Comparison of ENCODE assay signal across 23 cellular contexts in the genomic region with DNA sequence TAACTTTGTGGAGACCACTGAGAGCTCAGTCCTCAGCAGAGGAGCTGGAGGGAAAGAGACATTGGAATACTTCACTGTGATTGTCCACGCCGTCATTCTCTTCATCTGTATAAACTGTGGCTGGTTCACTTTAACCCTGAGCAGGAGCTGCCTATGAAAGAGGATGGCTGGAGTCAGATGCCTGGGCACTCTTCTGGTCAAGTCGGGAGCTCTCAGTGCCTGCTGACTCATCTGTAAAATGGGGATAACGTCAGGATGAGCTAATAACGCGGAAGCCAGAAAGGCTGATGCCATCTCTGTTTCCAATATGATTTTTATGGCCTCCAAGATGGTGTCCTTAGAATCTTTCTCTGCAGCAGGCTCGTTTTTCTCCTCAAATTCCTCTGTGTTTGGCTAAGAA. TPM values are rescaled to one million over a fixed set of nuclear protein-coding genes. Genes with fewer than 3 reads are reported as not detected.
DNase-seq lines count a peak whose midpoint lies in the region; ATAC-seq, FAIRE-seq and TF ChIP-seq lines count a peak whose summit lies in the region.
"Had no signal": no experiment of that assay in that cellular context is flagged by ENCODE, and none has a peak within 500 bp of the region (broad histone marks: within the 10 kb centered on the region; RNA-seq: fewer than 3 reads in every experiment).

No MANE protein-coding gene starts in this region.

- peak overlapping the region; percentile 61 for H3K14ac ChIP-seq in IMR-90 (replicated peaks; ENCODE audit: low read depth, low read length)
- no peak overlapping the region for H3K14ac ChIP-seq in H1 (ENCODE audit: insufficient read length)

- no peak overlapping the region for H2BK12ac ChIP-seq in H1 (ENCODE audit: low read depth, low read length)

- no peak for TF ChIP-seq EP300 in H1 (IDR thresholded peaks at IDR 0.05; ENCODE audit: borderline replicate concordance in 1 of 2, low read depth in 2 of 2, low read length in 2 of 2)

- H2BK15ac ChIP-seq in IMR-90 (ENCODE audit: low read depth, low read length), result peak overlapping the region; percentile 24; the same call in 1 of the 3 replicates
- no peak overlapping the region for H2BK15ac ChIP-seq in H1 (ENCODE audit: low read length)

- TF ChIP-seq RAD21 in IMR-90 (IDR thresholded peaks at IDR 0.05; ENCODE audit: low read length) (no peak), H1 (IDR thresholded peaks at IDR 0.05 in 1 of 2, conservative IDR thresholded peaks at IDR 0.05 in 1 of 2; ENCODE audit: low read depth in 2 of 2, low read length in 2 of 2) (no peak)

- H2AK9ac ChIP-seq in IMR-90 (replicated peaks; ENCODE audit: low read depth, low read length, poor library complexity), result no peak overlapping the region

- no peak for FAIRE-seq in H1 (lab: Jason Lieb, UNC)
- FAIRE-seq: GM12878, GM19239, H54, HTR-8/SVneo, RCC 7860 had no signal

- H4K8ac ChIP-seq in IMR-90 (ENCODE audit: low read depth in 2 of 2, low read length in 2 of 2) (peak overlapping the region; percentile 37 to 79), H1 (ENCODE audit: extremely low read depth, insufficient read depth, low read length) (no peak overlapping the region)

- TF ChIP-seq POLR2A in IMR-90 (IDR thresholded peaks at IDR 0.05; ENCODE audit: low read depth, low read length) (no peak), H1 (IDR thresholded peaks at IDR 0.05; ENCODE audit: control extremely low read depth in 1 of 2, low read depth in 2 of 2, low read length in 2 of 2) (no peak)

- H3K4me3 ChIP-seq in IMR-90 (ENCODE audit: insufficient read depth, low read depth, low read length), result no peak overlapping the region
- no peak overlapping the region for H3K4me3 ChIP-seq in H1 (ENCODE audit: extremely low read depth in 1 of 4, insufficient read depth in 2 of 4, low read depth in 3 of 4, low read length in 4 of 4)
- H3K4me3 ChIP-seq in osteoblast (ENCODE audit: insufficient read depth, low read length), result no peak overlapping the region
- H3K4me3 ChIP-seq: GM12878, MG63 had no signal

- peak overlapping the region; percentile 66 for H3K23ac ChIP-seq in IMR-90 (ENCODE audit: low read depth, low read length)
- no peak overlapping the region for H3K23ac ChIP-seq in H1 (ENCODE audit: insufficient read length)

- no peaks in the 10 kb centered on the region for H3K27me3 ChIP-seq in IMR-90 (ENCODE audit: control insufficient read depth, insufficient read depth, low read length)
- no peaks in the 10 kb centered on the region for H3K27me3 ChIP-seq in H1 (replicated peaks in 1 of 4; ENCODE audit: control insufficient read depth in 3 of 4, extremely low read depth in 1 of 4, insufficient read depth in 3 of 4, low read length in 3 of 4)
- no peaks in the 10 kb centered on the region for H3K27me3 ChIP-seq in osteoblast (ENCODE audit: insufficient read depth, low read length)
- H3K27me3 ChIP-seq: MG63 had no signal

- DNase-seq in AG20443 (ENCODE audit: low spot score) (peak; percentile 38), IMR-90 (no peak), H1 (ENCODE audit: low read depth in 1 of 2, low spot score in 2 of 2) (no peak), osteoblast (ENCODE audit: insufficient read length, low spot score, missing footprints) (peak; percentile 89), activated gamma-delta T cell treated with Interleukin-2 at 50 U/mL for 16 hours (no peak)
- DNase-seq in activated CD8-positive, alpha-beta memory T cell treated with anti-CD3 and anti-CD28 coated beads for 24 hours, result no peak
- DNase-seq: 8988T; Caco-2; CD4-positive, alpha-beta T cell; Kasumi-1; MG63; NCI-H1092; NCI-H2081; NCI-H446 treated with DMSO at 0.1 percent for 48 hours; SHP77 had no signal

- H3K9me3 ChIP-seq in IMR-90 (ENCODE audit: control insufficient read depth, insufficient read depth, low read length) (no peaks in the 10 kb centered on the region), H1 (ENCODE audit: insufficient read depth in 2 of 2, low read depth in 1 of 2, low read length in 1 of 2) (no peaks in the 10 kb centered on the region), osteoblast (ENCODE audit: low read depth, low read length) (no peaks in the 10 kb centered on the region)
- H3K9me3 ChIP-seq: Caco-2, MG63 had no signal

- no peak for ATAC-seq in IMR-90 (ENCODE audit: low read depth)
- ATAC-seq in HG03439 (IDR thresholded peaks at IDR 0.05; ENCODE audit: unreplicated experiment), result no peak
- no peak for ATAC-seq in GM18870 (IDR thresholded peaks at IDR 0.05; ENCODE audit: unreplicated experiment)
- ATAC-seq: GM12878, SK-N-SH treated with all-trans-retinoic acid at 6 μM for 48 hours had no signal

- peak overlapping the region; percentile 61 for H2BK5ac ChIP-seq in IMR-90 (ENCODE audit: low read depth, low read length, poor library complexity, severe bottlenecking)
- H2BK5ac ChIP-seq in H1 (ENCODE audit: low read depth, low read length), result no peak overlapping the region

- H3K27ac ChIP-seq in IMR-90 (ENCODE audit: insufficient read depth, low read length) (peak overlapping the region; percentile 26; the same call in 1 of the 2 replicates), H1 (ENCODE audit: low read depth, low read length) (no peak overlapping the region), osteoblast (ENCODE audit: low read depth, low read length) (no peak overlapping the region)

- POLR2A ChIA-PET in IMR-90 (lab: Charles Lee; ENCODE audit: unreplicated experiment) (interaction anchor here (1.6 kb wide), 1 partner anchor 9 kb away, joined by 6 read pairs; no protein-coding TSS in a partner anchor), H1 (lab: Charles Lee; ENCODE audit: partially characterized antibody) (no interaction called here)

- H2BK120ac ChIP-seq in IMR-90 (ENCODE audit: low read depth, low read length) (peak overlapping the region; percentile 81), H1 (replicated peaks; ENCODE audit: low read depth, low read length) (no peak overlapping the region)

- peak overlapping the region; percentile 63; the same call in 1 of the 2 replicates for H2AK5ac ChIP-seq in IMR-90 (ENCODE audit: low read depth, low read length)
- H2AK5ac ChIP-seq in H1 (ENCODE audit: low read depth, low read length), result no peak overlapping the region

- H2AFZ ChIP-seq in IMR-90 (replicated peaks; ENCODE audit: low read length, poor library complexity) (no peak overlapping the region), H1 (ENCODE audit: low read length) (peak overlapping the region; percentile 53; the same call in 1 of the 2 replicates), osteoblast (ENCODE audit: low read length) (peak overlapping the region; percentile 41)

- CTCF ChIA-PET in IMR-90 (lab: Yijun Ruan, JAX), result no interaction called here
- CTCF ChIA-PET in H1 (lab: Charles Lee; ENCODE audit: partially characterized antibody), result no interaction called here

- H3K4me1 ChIP-seq in IMR-90 (ENCODE audit: control insufficient read depth, insufficient read depth, low read length) (peaks cover 22% of the 10 kb centered on the region), H1 (replicated peaks in 1 of 4; ENCODE audit: control insufficient read depth in 3 of 4, insufficient read depth in 4 of 4, low read length in 3 of 4) (no peaks in the 10 kb centered on the region; a peak in 1 of 7 replicates), osteoblast (ENCODE audit: insufficient read depth, low read length) (peaks cover 8% of the 10 kb centered on the region)
- H3K4me1 ChIP-seq: Caco-2 had no signal

- H4K20me1 ChIP-seq in IMR-90 (ENCODE audit: insufficient read depth, low read length) (no peaks in the 10 kb centered on the region), H1 (replicated peaks in 1 of 2; ENCODE audit: control insufficient read depth in 1 of 2, insufficient read depth in 2 of 2, low read length in 2 of 2) (no peaks in the 10 kb centered on the region), osteoblast (ENCODE audit: insufficient read depth, low read length) (no peaks in the 10 kb centered on the region)

- H3K36me3 ChIP-seq in IMR-90 (ENCODE audit: control insufficient read depth, insufficient read depth, low read length), result no peaks in the 10 kb centered on the region
- H3K36me3 ChIP-seq in H1 (ENCODE audit: control insufficient read depth in 2 of 4, insufficient read depth in 4 of 4, low read length in 3 of 4), result no peaks in the 10 kb centered on the region
- H3K36me3 ChIP-seq in osteoblast (ENCODE audit: insufficient read depth, low read length), result no peaks in the 10 kb centered on the region

- TF ChIP-seq CTCF in IMR-90 (conservative IDR thresholded peaks at IDR 0.05; ENCODE audit: low read depth, low read length) (no peak), H1 (IDR thresholded peaks at IDR 0.05; ENCODE audit: control extremely low read depth in 1 of 3, insufficient read depth in 1 of 3, low read depth in 1 of 3, low read length in 3 of 3) (no peak), osteoblast (IDR thresholded peaks at IDR 0.05; ENCODE audit: extremely low read depth, low read depth, low read length) (no peak)

- H3K23me2 ChIP-seq in H1 (ENCODE audit: low read depth, low read length), result no peaks in the 10 kb centered on the region

- in situ Hi-C loops in IMR-90 (cut with MboI; ENCODE audit: low sequenced_read_pairs), result no loop called here

- H4K5ac ChIP-seq in IMR-90 (ENCODE audit: low read depth, low read length), result peak overlapping the region; percentile 62; the same call in 1 of the 2 replicates
- no peak overlapping the region for H4K5ac ChIP-seq in H1 (ENCODE audit: insufficient read length, low read depth, low read length)

- H3K9ac ChIP-seq in IMR-90 (ENCODE audit: low read depth, low read length) (no peak overlapping the region), H1 (replicated peaks in 1 of 4; ENCODE audit: extremely low read depth in 1 of 4, low read depth in 3 of 4, low read length in 3 of 4) (no peak overlapping the region)

- H3K4me2 ChIP-seq in IMR-90 (ENCODE audit: low read depth, low read length), result no peak overlapping the region
- no peak overlapping the region for H3K4me2 ChIP-seq in H1 (ENCODE audit: insufficient read depth in 1 of 2, low read depth in 2 of 2, low read length in 2 of 2)
- no peak overlapping the region for H3K4me2 ChIP-seq in osteoblast (ENCODE audit: insufficient read depth, low read length)

- intact Hi-C loops in IMR-90 (cut with micrococcal nuclease), result no loop called here

- H3K56ac ChIP-seq in IMR-90 (ENCODE audit: extremely low read depth, insufficient read depth, low read length), result peak overlapping the region; percentile 34; the same call in 1 of the 2 replicates
- H3K56ac ChIP-seq in H1 (replicated peaks; ENCODE audit: insufficient read length, low read depth, low read length), result no peak overlapping the region

- H3K79me1 ChIP-seq in IMR-90 (ENCODE audit: low read depth in 1 of 2, low read length in 2 of 2) (no peaks in the 10 kb centered on the region), H1 (ENCODE audit: low read depth, low read length) (no peaks in the 10 kb centered on the region)

- WGBS in IMR-90 (ENCODE audit: extremely low coverage in 2 of 2, insufficient read length in 1 of 2), 2 experiments, result 82% methylated on average over 5 of the region's 7 CpGs; no CpG with 5 or more reads in 1 of the 2 experiments
- WGBS in H1 (ENCODE audit: extremely low coverage in 1 of 2, insufficient coverage in 1 of 2, insufficient read length in 1 of 2, insufficient replicate concordance in 2 of 2, low coverage in 1 of 2, low lambda C conversion rate in 2 of 2, missing lambda C conversion rate in 1 of 2), 2 experiments, result 82% methylated on average over 7 of the region's 7 CpGs; no CpG with 5 or more reads in 1 of the 2 experiments

- H4K91ac ChIP-seq in IMR-90 (ENCODE audit: insufficient read depth, low read depth, low read length) (peak overlapping the region; percentile 77), H1 (replicated peaks; ENCODE audit: insufficient read length, low read length) (no peak overlapping the region)

- H3K18ac ChIP-seq in IMR-90 (ENCODE audit: low read depth, low read length), result peak overlapping the region; percentile 80
- no peak overlapping the region for H3K18ac ChIP-seq in H1 (ENCODE audit: extremely low read depth, low read length)

- H3K79me2 ChIP-seq in H1 (ENCODE audit: control insufficient read depth in 1 of 2, insufficient read depth in 2 of 2, low read length in 2 of 2) (no peaks in the 10 kb centered on the region), osteoblast (ENCODE audit: insufficient read depth, low read length) (no peaks in the 10 kb centered on the region)

- H3K4ac ChIP-seq in IMR-90 (ENCODE audit: low read depth, low read length) (peak overlapping the region; percentile 77), H1 (replicated peaks; ENCODE audit: insufficient read length, low read depth, low read length) (no peak overlapping the region)

- BruUV-seq in IMR-90 (replicated peaks; lab: Mats Ljungman, UMichigan), result no TSS peak

- dilution Hi-C loops in IMR-90 (cut with HindIII; ENCODE audit: low sequenced_read_pairs, unreplicated experiment), result no loop called here

- H3K9me1 ChIP-seq in IMR-90 (ENCODE audit: insufficient read depth, low read length), result peaks cover 5% of the 10 kb centered on the region; the same call in 1 of the 2 replicates

- peak overlapping the region; percentile 84 for H2BK20ac ChIP-seq in IMR-90 (ENCODE audit: low read depth, low read length)
- H2BK20ac ChIP-seq in H1 (ENCODE audit: low read length), result no peak overlapping the region

RNA-seq across cellular contexts. Expression of a gene that starts 51.6 kb away (rescaled TPM):
- total RNA-seq in IMR-90 (2012; rRNA removed) (72.4 and 94.4 TPM in 2 replicates), osteoblast (65.1 and 68.1 TPM in 2 replicates)
- polyA plus RNA-seq in IMR-90 (2012; rRNA removed) (51.3 and 54.5 TPM in 2 replicates), H1 (2011; rRNA removed) (27.2 and 28.3 TPM in 2 replicates)
- 30.7 and 37.9 TPM in 2 replicates for polyA plus RNA-seq in IMR-90 (2012; cell fraction: cytosol; rRNA removed)
- 22.1 and 37.3 TPM in 2 replicates for polyA plus RNA-seq in IMR-90 (2012; cell fraction: nucleus; rRNA removed; ENCODE audit: low replicate concordance)
- 45.3 and 45.8 TPM in 2 replicates for total RNA-seq in H1 (2021; fragmentation: NEBNext Ultra II Directional; extraction: Animal tissue kit (Norgen Biotek cat#: 25700))
- polyA plus RNA-seq in H1 (2011; cell fraction: cytosol; rRNA removed), result 41.7 TPM
- polyA plus RNA-seq in H1 (2011; cell fraction: nucleus; rRNA removed), result 13.3 TPM
- 36.8 to 38.8 TPM (median 37.5 TPM) in 4 replicates for polyA plus RNA-seq in H1 (2012, experiment 1 of 2)
- polyA plus RNA-seq in H1 (2012, experiment 2 of 2), result 7.3 TPM
- 41.7 TPM for polyA plus RNA-seq in H1 (2013, experiment 1 of 2)
- polyA plus RNA-seq in H1 (2013, experiment 2 of 2), result 40.3 TPM
- polyA minus RNA-seq in H1 (2011; rRNA and poly(A)+ RNA removed), result 10.7 and 20.1 TPM in 2 replicates
- 9.1 TPM for polyA minus RNA-seq in H1 (2011; cell fraction: cytosol; rRNA and poly(A)+ RNA removed)
- polyA minus RNA-seq in H1 (2011; cell fraction: nucleus; rRNA and poly(A)+ RNA removed), result 25.5 TPM

Comparison
In these comparisons a context has a peak if more than half of its experiments do, and no peak if none do; other contexts are left out.
1. DNase-seq: peak in AG20443 (single experiment) and osteoblast (single experiment); none in IMR-90 (single experiment), H1 (0 of 2), activated gamma-delta T cell treated with Interleukin-2 at 50 U/mL for 16 hours (single experiment) and activated CD8-positive, alpha-beta memory T cell treated with anti-CD3 and anti-CD28 coated beads for 24 hours (single experiment).